15 cellular contexts compared by ENCODE assay signal in the genomic region with DNA sequence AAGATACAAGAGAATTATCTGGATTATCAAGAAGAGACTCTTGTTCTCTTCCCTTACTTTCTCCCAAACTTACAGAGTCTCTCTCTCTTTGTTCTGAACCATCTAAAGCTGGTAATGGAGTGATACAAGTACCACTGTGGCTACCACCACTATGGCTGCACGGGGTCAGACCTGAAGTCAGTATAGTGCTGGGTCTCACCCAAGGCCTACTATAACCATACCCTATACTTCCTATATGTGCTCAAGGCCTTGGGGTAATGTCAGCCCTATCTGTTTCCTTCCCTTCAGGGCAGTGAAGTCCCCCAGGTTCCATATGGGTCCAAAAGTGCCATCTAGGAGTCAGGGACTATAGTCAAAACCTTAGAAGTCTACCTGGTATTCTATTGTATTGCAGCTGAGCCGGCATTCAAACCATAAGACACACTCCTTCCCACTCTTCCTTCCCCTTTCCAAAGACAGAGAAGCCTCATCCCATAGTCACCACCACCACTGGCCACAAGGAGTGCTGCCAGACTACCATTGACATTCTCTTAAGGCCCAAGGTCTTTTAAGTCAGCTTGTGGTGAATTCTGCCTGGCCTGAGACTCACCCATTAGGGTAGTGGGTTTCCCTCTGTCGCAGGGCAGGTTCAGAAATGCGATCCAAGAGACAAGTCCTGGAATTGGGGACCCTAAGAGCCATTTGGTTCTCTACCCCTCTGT.
DNase-seq lines count a peak whose midpoint lies in the region; ATAC-seq and TF ChIP-seq lines count a peak whose summit lies in the region.
"Had no signal": no experiment of that assay in that cellular context is flagged by ENCODE, and none has a peak within 500 bp of the region (broad histone marks: within the 10 kb centered on the region; RNA-seq: fewer than 3 reads in every experiment).

No MANE protein-coding gene starts in this region.

- H3K4me3 ChIP-seq in fibroblast of mammary gland (ENCODE audit: control insufficient read depth, low read depth, low read length) = no peak overlapping the region

- ATAC-seq in HG02623 (IDR thresholded peaks at IDR 0.05; ENCODE audit: unreplicated experiment) = no peak
- no peak for ATAC-seq in HG03354 (IDR thresholded peaks at IDR 0.05; ENCODE audit: poor library complexity, severe bottlenecking, unreplicated experiment)
- ATAC-seq: Panc1 had no signal

- peak; percentile 2 for TF ChIP-seq CTCF in fibroblast of mammary gland (conservative IDR thresholded peaks at IDR 0.05; ENCODE audit: control insufficient read depth, insufficient read depth, low read depth, low read length)

- DNase-seq in HT-29 (ENCODE audit: low spot score) = peak; percentile 6
- DNase-seq in SK-MEL-5 (ENCODE audit: low read depth, low spot score) = peak; percentile 11
- no peak for DNase-seq in fibroblast of mammary gland (ENCODE audit: low read depth)
- DNase-seq in midbrain (lab: John Stamatoyannopoulos, UW) = no peak
- DNase-seq in NCI-H1694 (lab: John Stamatoyannopoulos, UW) = no peak
- DNase-seq: CD4-positive, alpha-beta T cell; GOT3; NCI-H1092; NCI-H146; NCI-H2081 treated with DMSO at 0.1 percent for 48 hours; NCI-H510A treated with DMSO at 0.1 percent for 48 hours; NCI-H82 had no signal

- in situ Hi-C loops in SK-MEL-5 (cut with HindIII; ENCODE audit: low pct_unique_long_range_greater_than_20kb, low sequenced_read_pairs) = no loop called here

Comparison
In these comparisons a context has a peak if more than half of its experiments do, and no peak if none do; other contexts are left out.
1. DNase-seq: peak in HT-29 (single experiment) and SK-MEL-5 (single experiment); none in fibroblast of mammary gland (single experiment), midbrain (single experiment) and NCI-H1694 (single experiment).